Comparison of ENCODE assay signal across 25 cellular contexts in the genomic region with DNA sequence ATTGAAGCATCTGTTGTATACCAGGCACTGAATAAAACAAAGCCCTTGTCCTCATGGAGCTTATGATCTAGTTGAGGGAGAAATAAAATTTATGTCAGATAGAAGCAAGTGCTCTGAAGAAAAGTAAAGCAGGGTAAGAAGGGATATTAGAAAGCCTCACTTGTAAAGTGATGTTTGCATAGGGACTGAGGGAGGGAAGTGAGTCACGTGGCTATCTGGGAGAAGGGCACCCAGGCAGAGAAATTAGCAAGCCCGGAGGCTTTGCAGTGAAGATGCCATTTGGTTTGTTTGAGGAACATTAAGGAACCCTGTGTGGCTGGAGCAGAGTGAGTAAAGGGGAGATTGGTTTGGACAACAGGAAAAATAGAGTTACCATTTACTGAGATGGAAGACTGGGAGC.
"Had no signal": no experiment of that assay in that cellular context is flagged by ENCODE, and none has a peak within 500 bp of the region (broad histone marks: within the 10 kb centered on the region; RNA-seq: fewer than 3 reads in every experiment).

No MANE protein-coding gene starts in this region.

- H3K27ac ChIP-seq: RWPE1, WERI-Rb-1 had no signal

- H3K27me3 Mint-ChIP-seq: activated CD4-positive, alpha-beta memory T cell treated with anti-CD3 and anti-CD28 coated beads, Interleukin-2, amount 10 ng/mL, durations not matched to agents 7 days and 5 days; activated CD4-positive, alpha-beta T cell treated with anti-CD3 and anti-CD28 coated beads for 36 hours; activated naive CD4-positive, alpha-beta T cell treated with anti-CD3 and anti-CD28 coated beads, Interleukin-2, amount 10 ng/mL, durations not matched to agents 7 days and 5 days; activated naive CD8-positive, alpha-beta T cell treated with anti-CD3 and anti-CD28 coated beads for 36 hours; activated T-helper 17 cell treated with anti-CD3 and anti-CD28 coated beads, Interleukin-2, amount 50 U/mL, for 72 hours had no signal

- H3K9me3 Mint-ChIP-seq: activated CD4-positive, alpha-beta memory T cell treated with anti-CD3 and anti-CD28 coated beads, Interleukin-2, amount 10 ng/mL, durations not matched to agents 7 days and 5 days; activated naive CD4-positive, alpha-beta T cell treated with anti-CD3 and anti-CD28 coated beads, Interleukin-2, amount 10 ng/mL, durations not matched to agents 7 days and 5 days; activated naive CD8-positive, alpha-beta T cell treated with anti-CD3 and anti-CD28 coated beads for 36 hours; activated T-helper 17 cell treated with anti-CD3 and anti-CD28 coated beads, Interleukin-2, amount 50 U/mL, for 72 hours had no signal

- H3K4me3 ChIP-seq: K562 had no signal

- DNase-seq: activated CD4-positive, alpha-beta memory T cell treated with anti-CD3 and anti-CD28 coated beads, Interleukin-2, amount 10 ng/mL, durations not matched to agents 7 days and 5 days; activated CD4-positive, alpha-beta T cell treated with anti-CD3 and anti-CD28 coated beads for 36 hours; activated CD4-positive, alpha-beta T cell treated with anti-CD3 and anti-CD28 coated beads, Interleukin-2, amount 50 U/mL, for 1 hour; activated gamma-delta T cell; activated naive CD4-positive, alpha-beta T cell treated with anti-CD3 and anti-CD28 coated beads, Interleukin-2, amount 10 ng/mL, durations not matched to agents 7 days and 5 days; activated naive CD8-positive, alpha-beta T cell treated with anti-CD3 and anti-CD28 coated beads for 36 hours; activated T-cell treated with anti-CD3 and anti-CD28 coated beads for 4 hours; activated T-cell treated with anti-CD3 and anti-CD28 coated beads, Interleukin-2, amount 50 U/mL, for 48 hours; cerebellar nuclear complex; Karpas-422; NCI-H1048; NCI-H1930; NCI-H2171; NCI-H226; NCI-H510A; NCI-H526 treated with DMSO at 0.1 percent for 48 hours; NCI-H82; SHP77; T-helper 2 cell; T1000; WERI-Rb-1 had no signal

- H3K4me3 Mint-ChIP-seq: activated CD4-positive, alpha-beta memory T cell treated with anti-CD3 and anti-CD28 coated beads, Interleukin-2, amount 10 ng/mL, durations not matched to agents 7 days and 5 days; activated CD4-positive, alpha-beta T cell treated with anti-CD3 and anti-CD28 coated beads for 36 hours; activated naive CD4-positive, alpha-beta T cell treated with anti-CD3 and anti-CD28 coated beads, Interleukin-2, amount 10 ng/mL, durations not matched to agents 7 days and 5 days; activated naive CD8-positive, alpha-beta T cell treated with anti-CD3 and anti-CD28 coated beads for 36 hours; activated T-helper 17 cell treated with anti-CD3 and anti-CD28 coated beads, Interleukin-2, amount 50 U/mL, for 72 hours had no signal

- H3K4me1 Mint-ChIP-seq: activated CD4-positive, alpha-beta T cell treated with anti-CD3 and anti-CD28 coated beads for 36 hours; activated naive CD4-positive, alpha-beta T cell treated with anti-CD3 and anti-CD28 coated beads, Interleukin-2, amount 10 ng/mL, durations not matched to agents 7 days and 5 days; activated naive CD8-positive, alpha-beta T cell treated with anti-CD3 and anti-CD28 coated beads for 36 hours had no signal

- H3K27ac Mint-ChIP-seq: activated CD4-positive, alpha-beta memory T cell treated with anti-CD3 and anti-CD28 coated beads, Interleukin-2, amount 10 ng/mL, durations not matched to agents 7 days and 5 days; activated CD4-positive, alpha-beta T cell treated with anti-CD3 and anti-CD28 coated beads for 36 hours; activated naive CD4-positive, alpha-beta T cell treated with anti-CD3 and anti-CD28 coated beads, Interleukin-2, amount 10 ng/mL, durations not matched to agents 7 days and 5 days; activated naive CD8-positive, alpha-beta T cell treated with anti-CD3 and anti-CD28 coated beads for 36 hours; activated T-helper 17 cell treated with anti-CD3 and anti-CD28 coated beads, Interleukin-2, amount 50 U/mL, for 72 hours had no signal

- ATAC-seq: activated CD4-positive, alpha-beta T cell treated with anti-CD3 and anti-CD28 coated beads for 36 hours; activated T-helper 17 cell treated with anti-CD3 and anti-CD28 coated beads, Interleukin-2, amount 50 U/mL, for 72 hours; K562; Panc1 had no signal
